Comparison of ENCODE assay signal across 15 cellular contexts in the genomic region with DNA sequence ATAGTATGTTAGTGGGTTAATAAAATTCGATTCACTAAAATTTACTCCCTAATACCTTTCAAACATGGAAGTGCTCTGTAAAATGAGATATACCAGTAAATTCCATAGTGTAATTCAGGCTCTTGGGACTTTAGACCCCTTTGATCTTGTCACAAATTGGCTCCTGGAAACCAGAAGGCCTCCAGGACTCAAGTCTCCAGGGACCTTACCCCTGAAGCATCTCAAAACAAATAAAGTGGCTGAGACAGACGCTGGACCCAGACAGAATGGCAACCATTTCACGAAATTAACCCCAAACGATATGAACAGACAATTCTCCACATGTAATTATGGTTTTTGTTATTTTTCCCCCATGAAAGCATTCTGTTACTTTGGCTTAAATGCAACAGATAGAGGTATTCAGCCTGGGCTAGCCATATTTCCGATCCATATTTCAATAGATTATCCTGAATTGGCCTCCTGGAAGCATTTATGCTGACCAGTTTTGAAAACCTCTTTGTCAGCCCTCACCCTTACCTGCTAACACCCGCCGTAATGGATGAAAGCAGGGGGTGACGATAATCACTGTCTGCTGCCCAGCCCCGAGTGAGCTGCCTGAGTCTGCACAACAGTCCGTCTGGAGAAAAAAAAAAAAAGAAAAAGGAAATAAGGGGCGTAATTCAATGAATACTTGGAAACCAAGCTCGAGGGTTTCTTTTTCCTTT. TPM values are rescaled to one million over a fixed set of nuclear protein-coding genes. Genes with fewer than 3 reads are reported as not detected.
DNase-seq lines count a peak whose midpoint lies in the region; ATAC-seq and TF ChIP-seq lines count a peak whose summit lies in the region.
"Had no signal": no experiment of that assay in that cellular context is flagged by ENCODE, and none has a peak within 500 bp of the region (broad histone marks: within the 10 kb centered on the region; RNA-seq: fewer than 3 reads in every experiment).

No MANE protein-coding gene starts in this region.

- H3K4me3 ChIP-seq in WERI-Rb-1 (ENCODE audit: low read depth, low read length) (peak overlapping the region; percentile 21), skeletal muscle satellite cell (ENCODE audit: low read length) (peak overlapping the region; percentile 33)
- H3K4me3 ChIP-seq: right lobe of liver had no signal

- no peaks in the 10 kb centered on the region for H3K9me3 ChIP-seq in WERI-Rb-1 (ENCODE audit: severe bottlenecking)
- no peaks in the 10 kb centered on the region for H3K9me3 ChIP-seq in skeletal muscle satellite cell (replicated peaks; ENCODE audit: low read length)
- H3K9me3 ChIP-seq: right lobe of liver had no signal

- DNase-seq in LHCN-M2 (ENCODE audit: low read depth) (peak; percentile 14), WERI-Rb-1 (peak; percentile 39), foreskin melanocyte (peak; percentile 5), NOMO-1 treated with dmso at 0.1 percent for 144 hours (lab: John Stamatoyannopoulos, UW; ENCODE audit: unreplicated experiment) (no peak)
- DNase-seq: activated CD4-positive, alpha-beta T cell treated with anti-CD3 and anti-CD28 coated beads for 1 hour; activated naive CD8-positive, alpha-beta T cell treated with anti-CD3 and anti-CD28 coated beads, Interleukin-2, amount 50 U/mL, for 24 hours; CD8-positive, alpha-beta T cell; dermis blood vessel endothelial cell; MM.1S; NCI-H345; right lobe of liver; T-cell had no signal

- peak overlapping the region; percentile 51 for H3K9ac ChIP-seq in skeletal muscle satellite cell (ENCODE audit: low read depth, low read length)

- peaks cover 13% of the 10 kb centered on the region for H3K4me1 ChIP-seq in skeletal muscle satellite cell (ENCODE audit: control insufficient read depth, insufficient read depth, low read length)
- H3K4me1 ChIP-seq: right lobe of liver had no signal

- peak overlapping the region; percentile 66 for H3K4me2 ChIP-seq in skeletal muscle satellite cell (ENCODE audit: low read length)

- no peak for TF ChIP-seq CTCF in WERI-Rb-1 (IDR thresholded peaks at IDR 0.05; ENCODE audit: low read depth, low read length)

- H3K27me3 ChIP-seq in WERI-Rb-1 (ENCODE audit: insufficient read depth, low read depth, severe bottlenecking) (no peaks in the 10 kb centered on the region), skeletal muscle satellite cell (ENCODE audit: control insufficient read depth, insufficient read depth, low read length) (no peaks in the 10 kb centered on the region)
- H3K27me3 ChIP-seq: right lobe of liver had no signal

- H3K27ac ChIP-seq in WERI-Rb-1: peak overlapping the region; percentile 41
- H3K27ac ChIP-seq: right lobe of liver had no signal

- ATAC-seq in GM19463 (IDR thresholded peaks at IDR 0.05; ENCODE audit: unreplicated experiment): no peak
- no peak for ATAC-seq in HG03025 (IDR thresholded peaks at IDR 0.05; ENCODE audit: low FRiP score, unreplicated experiment)
- ATAC-seq: activated naive CD8-positive, alpha-beta T cell treated with anti-CD3 and anti-CD28 coated beads, Interleukin-2, amount 50 U/mL, for 24 hours; CD8-positive, alpha-beta T cell; right lobe of liver; T-cell had no signal

- H3K36me3 ChIP-seq in WERI-Rb-1: no peaks in the 10 kb centered on the region
- H3K36me3 ChIP-seq in skeletal muscle satellite cell (ENCODE audit: insufficient read depth, low read length): no peaks in the 10 kb centered on the region
- H3K36me3 ChIP-seq: right lobe of liver had no signal

RNA-seq across cellular contexts. Expression of gene EFNA5, which starts 34.1 kb away (rescaled TPM):
- 7.2 and 13.1 TPM in 2 replicates for total RNA-seq in LHCN-M2 (2014; rRNA removed)
- polyA plus RNA-seq in LHCN-M2 (2012): 8.2 TPM
- total RNA-seq in skeletal muscle satellite cell (2012; rRNA removed): 4.8 and 5.5 TPM in 2 replicates
- total RNA-seq: CD8-positive, alpha-beta T cell had no signal
